6 cellular contexts compared by ENCODE assay signal in genomic region chr19:46660601-46661019, GRCh38. TPM values are rescaled to one million over a fixed set of nuclear protein-coding genes. Genes with fewer than 3 reads are reported as not detected.
DNase-seq lines count a peak whose midpoint lies in the region; ATAC-seq and TF ChIP-seq lines count a peak whose summit lies in the region.

No MANE protein-coding gene starts in this region.

- no peaks in the 10 kb centered on the region for H3K36me3 ChIP-seq in osteoblast (ENCODE audit: insufficient read depth, low read length)

- H3K4me3 ChIP-seq in osteoblast (ENCODE audit: insufficient read depth, low read length) = peak overlapping the region; percentile 74

- peak in 19 of 61 donors; percentile 7 to 70 (median 55) for DNase-seq in caudate nucleus (lab: John Stamatoyannopoulos, UW)
- no peak for DNase-seq in osteoblast (ENCODE audit: insufficient read length, low spot score, missing footprints)
- no peak for DNase-seq in SKM-1 (lab: John Stamatoyannopoulos, UW; ENCODE audit: unreplicated experiment)
- no peak for DNase-seq in HPDE6-E6E7 (ENCODE audit: extremely low spot score)
- DNase-seq in NCI-H526 treated with DMSO at 0.1 percent for 48 hours (lab: John Stamatoyannopoulos, UW) = no peak

- peak overlapping the region; percentile 28 for H2AFZ ChIP-seq in osteoblast (ENCODE audit: low read length)

- peak overlapping the region; percentile 88 for H3K4me2 ChIP-seq in osteoblast (ENCODE audit: insufficient read depth, low read length)

- H3K27ac ChIP-seq in caudate nucleus (ENCODE audit: low read depth, low read length) (peak overlapping the region; percentile 71), osteoblast (ENCODE audit: low read depth, low read length) (no peak overlapping the region)

- H4K20me1 ChIP-seq in osteoblast (ENCODE audit: insufficient read depth, low read length) = peaks cover 2% of the 10 kb centered on the region

- H3K79me2 ChIP-seq in osteoblast (ENCODE audit: insufficient read depth, low read length) = no peaks in the 10 kb centered on the region

- ATAC-seq in HG03378 (IDR thresholded peaks at IDR 0.05; ENCODE audit: unreplicated experiment) = peak; percentile 6

- peaks cover 23% of the 10 kb centered on the region for H3K4me1 ChIP-seq in osteoblast (ENCODE audit: insufficient read depth, low read length)

- no peaks in the 10 kb centered on the region for H3K9me3 ChIP-seq in osteoblast (ENCODE audit: low read depth, low read length)

- peaks cover 6% of the 10 kb centered on the region for H3K27me3 ChIP-seq in osteoblast (ENCODE audit: insufficient read depth, low read length)

- no peak for TF ChIP-seq CTCF in osteoblast (IDR thresholded peaks at IDR 0.05; ENCODE audit: extremely low read depth, low read depth, low read length)

RNA-seq across cellular contexts. Expression of gene DACT3, which starts 0.4 kb away (rescaled TPM):
- 1.8 and 3.5 TPM in 2 replicates for total RNA-seq in osteoblast

RNA-seq across cellular contexts. Expression of gene GNG8, which starts 24.6 kb away (rescaled TPM):
- total RNA-seq in osteoblast = not detected in 2 replicates

RNA-seq across cellular contexts. Expression of gene PTGIR, which starts 35.7 kb away (rescaled TPM):
- 2.5 and 2.9 TPM in 2 replicates for total RNA-seq in osteoblast

RNA-seq across cellular contexts. Expression of gene PRKD2, which starts 56.3 kb away (rescaled TPM):
- 9.0 and 9.4 TPM in 2 replicates for total RNA-seq in osteoblast

RNA-seq across cellular contexts. Expression of gene CALM3, which starts 59.5 kb away (rescaled TPM):
- 105 and 124 TPM in 2 replicates for total RNA-seq in osteoblast
